In genomic region chr12:52873513-52873831, GRCh38 we compare ENCODE assay signal across 8 cellular contexts. TPM values are rescaled to one million over a fixed set of nuclear protein-coding genes. Genes with fewer than 3 reads are reported as not detected.
DNase-seq lines count a peak whose midpoint lies in the region; ATAC-seq, FAIRE-seq and TF ChIP-seq lines count a peak whose summit lies in the region.

No MANE protein-coding gene starts in this region.

- no peak for TF ChIP-seq RAD21 in HepG2 (CRISPR knock-in tag; IDR thresholded peaks at IDR 0.05)

- peaks cover 0 to 21% of the 10 kb centered on the region in 2 experiments; a peak in 3 of 5 replicates for H3K27me3 ChIP-seq in HepG2 (ENCODE audit: control insufficient read depth in 1 of 2, insufficient read depth in 2 of 2, low read length in 2 of 2)
- no peaks in the 10 kb centered on the region for H3K27me3 ChIP-seq in right lobe of liver
- H3K27me3 ChIP-seq in ascending aorta, result no peaks in the 10 kb centered on the region
- H3K27me3 ChIP-seq in Karpas-422 (ENCODE audit: low read length), result no peaks in the 10 kb centered on the region

- H2AFZ ChIP-seq in HepG2 (ENCODE audit: low read length) (no peak overlapping the region), Karpas-422 (ENCODE audit: low read length) (no peak overlapping the region)

- CTCF ChIA-PET in HepG2 (lab: Yijun Ruan, JAX; ENCODE audit: low intra/inter-chr PET ratio, low total read pairs), result no interaction called here

- TSS peak; percentile 55 for BruUV-seq in HepG2 (replicated peaks; lab: Mats Ljungman, UMichigan)

- H3K4me2 ChIP-seq in HepG2 (ENCODE audit: low read depth, low read length) (peak overlapping the region; percentile 72), Karpas-422 (ENCODE audit: low read depth, low read length, poor library complexity, severe bottlenecking) (no peak overlapping the region)

- POLR2A ChIA-PET in HepG2 (lab: Yijun Ruan, JAX), result no interaction called here

- H3K9me3 ChIP-seq in HepG2 (ENCODE audit: low read length), result no peaks in the 10 kb centered on the region
- no peaks in the 10 kb centered on the region for H3K9me3 ChIP-seq in right lobe of liver
- no peaks in the 10 kb centered on the region for H3K9me3 ChIP-seq in ascending aorta
- H3K9me3 ChIP-seq in Karpas-422 (ENCODE audit: low read length), result no peaks in the 10 kb centered on the region

- TF ChIP-seq CTCF in HepG2 (CRISPR knock-in tag; IDR thresholded peaks at IDR 0.05) (no peak), right lobe of liver (IDR thresholded peaks at IDR 0.05) (no peak), ascending aorta (IDR thresholded peaks at IDR 0.05) (no peak), mesothelial cell of epicardium (IDR thresholded peaks at IDR 0.05; ENCODE audit: unreplicated experiment) (no peak), GM10266 (IDR thresholded peaks at IDR 0.05; ENCODE audit: control insufficient read depth, insufficient read depth, low read depth, missing control alignments) (no peak)

- H3K27ac ChIP-seq in HepG2 (ENCODE audit: extremely low read length, insufficient read depth, low read length) (no peak overlapping the region), right lobe of liver (peak overlapping the region in 1 of 3 donors; percentile 70), ascending aorta (peak overlapping the region; percentile 73 to 85), Karpas-422 (ENCODE audit: low read length) (no peak overlapping the region)

- WGBS in HepG2 (ENCODE audit: low lambda C conversion rate), result 40% methylated on average over 4 of the region's 4 CpGs
- 63% methylated on average over 4 of the region's 4 CpGs for WGBS in right lobe of liver (ENCODE audit: insufficient coverage, low coverage, low lambda C conversion rate, missing lambda C conversion rate)

- no peak for TF ChIP-seq POLR2A in HepG2 (IDR thresholded peaks at IDR 0.05; ENCODE audit: insufficient read depth in 1 of 2, low read depth in 2 of 2, low read length in 2 of 2)
- no peak for TF ChIP-seq POLR2A in right lobe of liver (IDR thresholded peaks at IDR 0.05)

- H3K36me3 Mint-ChIP-seq in mesothelial cell of epicardium, result no peaks in the 10 kb centered on the region

- TF ChIP-seq EP300 in HepG2 (IDR thresholded peaks at IDR 0.05; ENCODE audit: low read depth in 2 of 2, low read length in 2 of 2), result no peak
- TF ChIP-seq EP300 in HepG2 (CRISPR knock-in tag; IDR thresholded peaks at IDR 0.05; ENCODE audit: borderline replicate concordance), result no peak

- ATAC-seq in HepG2, result no peak
- no peak for ATAC-seq in right lobe of liver

- no peak for FAIRE-seq in HepG2 (lab: Jason Lieb, UNC)

- peaks cover 4% of the 10 kb centered on the region for H3K27me3 Mint-ChIP-seq in mesothelial cell of epicardium (ENCODE audit: low read depth)

- H3K4me3 Mint-ChIP-seq in mesothelial cell of epicardium, result peak overlapping the region; percentile 61

- H3K4me1 ChIP-seq in HepG2 (ENCODE audit: insufficient read depth, low read length) (peaks cover 48% of the 10 kb centered on the region), right lobe of liver (no peaks in the 10 kb centered on the region), ascending aorta (peaks cover 3 to 19% of the 10 kb centered on the region in 2 donors), Karpas-422 (ENCODE audit: low read length) (peaks cover 17% of the 10 kb centered on the region)

- H4K20me1 ChIP-seq in HepG2 (ENCODE audit: insufficient read depth, low read length) (no peaks in the 10 kb centered on the region), Karpas-422 (ENCODE audit: insufficient read depth, low read depth, low read length) (peaks cover 9% of the 10 kb centered on the region)

- DNase-seq in HepG2 (ENCODE audit: low spot score), result no peak
- DNase-seq in right lobe of liver, result no peak
- DNase-seq in ascending aorta (ENCODE audit: low spot score in 2 of 2), result no peak
- no peak for DNase-seq in mesothelial cell of epicardium (ENCODE audit: low spot score in 2 of 2, unreplicated experiment in 2 of 2)
- DNase-seq in Karpas-422, result no peak
- DNase-seq in NCI-H187 (lab: John Stamatoyannopoulos, UW), result no peak
- DNase-seq in iPS-NIHi7 (ENCODE audit: extremely low spot score), result no peak
- DNase-seq in GM10266 (ENCODE audit: extremely low spot score), result no peak

- H3K9ac ChIP-seq in HepG2 (ENCODE audit: insufficient read depth, low read depth, low read length) (peak overlapping the region; percentile 70), Karpas-422 (ENCODE audit: low read length) (no peak overlapping the region)

- H3K36me3 ChIP-seq in HepG2 (replicated peaks in 1 of 2; ENCODE audit: control insufficient read depth in 1 of 2, insufficient read depth in 2 of 2, low read length in 2 of 2) (no peaks in the 10 kb centered on the region), right lobe of liver (no peaks in the 10 kb centered on the region), ascending aorta (no peaks in the 10 kb centered on the region), Karpas-422 (ENCODE audit: insufficient read depth, low read length) (no peaks in the 10 kb centered on the region)

- H3K4me3 ChIP-seq in HepG2 (replicated peaks in 1 of 3; ENCODE audit: insufficient read depth in 1 of 3, low read depth in 2 of 3, low read length in 3 of 3) (peak overlapping the region in 2 of 3 experiments; percentile 52 to 63; a peak in 3 of 6 replicates), right lobe of liver (no peak overlapping the region), ascending aorta (peak overlapping the region; percentile 61 to 67), Karpas-422 (ENCODE audit: low read length) (no peak overlapping the region)

- in situ Hi-C loops in HepG2 (cut with HindIII; ENCODE audit: extremely low pct_ligation_motif_present, low pct_unique_long_range_greater_than_20kb), result no loop called here

- peak overlapping the region; percentile 96 for H3K27ac Mint-ChIP-seq in mesothelial cell of epicardium

- intact Hi-C loops in HepG2 (cut with micrococcal nuclease; ENCODE audit: unreplicated experiment), result no loop called here
- intact Hi-C loops in right lobe of liver (cut with DNase I), result loop anchor here (10.0 kb wide), 3 partner anchors 499 to 719 kb away; partner anchors contain the start of gene KRT85 (in 1 of the 2)
- intact Hi-C loops in ascending aorta (cut with DNase I), result loop anchor here (5.0 kb wide), 1 partner anchor 726 kb away; no protein-coding TSS in a partner anchor

- H3K9me2 ChIP-seq in Karpas-422 (replicated peaks; ENCODE audit: insufficient read depth, low read length), result no peaks in the 10 kb centered on the region

- H3K9me3 Mint-ChIP-seq in mesothelial cell of epicardium, result no peaks in the 10 kb centered on the region

- H3K79me2 ChIP-seq in HepG2 (ENCODE audit: insufficient read depth, low read length) (no peaks in the 10 kb centered on the region), Karpas-422 (ENCODE audit: low read length) (no peaks in the 10 kb centered on the region)

- H3K4me1 Mint-ChIP-seq in mesothelial cell of epicardium, result peaks cover 48% of the 10 kb centered on the region

RNA-seq across cellular contexts. Expression of gene KRT78, which starts 24.7 kb away (rescaled TPM):
- total RNA-seq in HepG2 (2016; rRNA removed; fragmentation: Illumina TruSeq; extraction: Trizol) (not detected in 2 replicates), right lobe of liver (not detected), ascending aorta (not detected), mesothelial cell of epicardium (not detected in 3 replicates)
- total RNA-seq in HepG2 (2016; cell fraction: cytosol; rRNA removed; fragmentation: Illumina TruSeq; extraction: Trizol; ENCODE audit: low read depth), result not detected in 2 replicates
- not detected in 2 replicates for total RNA-seq in HepG2 (2016; cell fraction: insoluble cytoplasmic fraction; rRNA removed; fragmentation: Illumina TruSeq; extraction: Trizol)
- not detected in 2 replicates for total RNA-seq in HepG2 (2016; cell fraction: membrane; rRNA removed; fragmentation: Illumina TruSeq; extraction: Trizol)
- total RNA-seq in HepG2 (2016; cell fraction: nucleus; rRNA removed; fragmentation: Illumina TruSeq; extraction: Trizol), result not detected in 2 replicates
- polyA plus RNA-seq in HepG2 (2011; rRNA removed), result not detected in 2 replicates
- polyA plus RNA-seq in HepG2 (2011; cell fraction: cytosol; rRNA removed), result not detected in 2 replicates
- not detected in 2 replicates for polyA plus RNA-seq in HepG2 (2011; cell fraction: nucleus; rRNA removed)
- polyA plus RNA-seq in HepG2 (2012), result not detected in 2 replicates
- polyA plus RNA-seq in HepG2 (2016; cell fraction: cytosol; fragmentation: Illumina TruSeq; extraction: Trizol; ENCODE audit: low read depth), result not detected in 2 replicates
- not detected in 2 replicates for polyA plus RNA-seq in HepG2 (2016; cell fraction: insoluble cytoplasmic fraction; fragmentation: Illumina TruSeq; extraction: Trizol; ENCODE audit: low read depth)
- polyA plus RNA-seq in HepG2 (2016; cell fraction: membrane; fragmentation: Illumina TruSeq; extraction: Trizol; ENCODE audit: low read depth), result not detected in 2 replicates
- polyA plus RNA-seq in HepG2 (2016; cell fraction: nucleus; fragmentation: Illumina TruSeq; extraction: Trizol; ENCODE audit: insufficient read depth, low read depth), result not detected in 2 replicates
- 0.05 TPM in 1 of 2 replicates, not detected in the other for polyA minus RNA-seq in HepG2 (2011; rRNA and poly(A)+ RNA removed; ENCODE audit: low replicate concordance)
- not detected in 2 replicates for polyA minus RNA-seq in HepG2 (2011; cell fraction: cytosol; rRNA and poly(A)+ RNA removed)
- polyA minus RNA-seq in HepG2 (2011; cell fraction: nucleus; rRNA and poly(A)+ RNA removed), result not detected in 2 replicates
- not detected in 2 replicates for total RNA-seq in Karpas-422 (2014; rRNA removed; shearing (Covaris generic); ENCODE audit: low replicate concordance)

RNA-seq across cellular contexts. Expression of gene KRT8, which starts 31.4 kb away (rescaled TPM):
- 718 and 837 TPM in 2 replicates for total RNA-seq in HepG2 (2016; rRNA removed; fragmentation: Illumina TruSeq; extraction: Trizol)
- total RNA-seq in HepG2 (2016; cell fraction: cytosol; rRNA removed; fragmentation: Illumina TruSeq; extraction: Trizol; ENCODE audit: low read depth), result 191 and 201 TPM in 2 replicates
- 754 and 767 TPM in 2 replicates for total RNA-seq in HepG2 (2016; cell fraction: insoluble cytoplasmic fraction; rRNA removed; fragmentation: Illumina TruSeq; extraction: Trizol)
- 220 and 222 TPM in 2 replicates for total RNA-seq in HepG2 (2016; cell fraction: membrane; rRNA removed; fragmentation: Illumina TruSeq; extraction: Trizol)
- 354 and 362 TPM in 2 replicates for total RNA-seq in HepG2 (2016; cell fraction: nucleus; rRNA removed; fragmentation: Illumina TruSeq; extraction: Trizol)
- 491 and 498 TPM in 2 replicates for polyA plus RNA-seq in HepG2 (2011; rRNA removed)
- polyA plus RNA-seq in HepG2 (2011; cell fraction: cytosol; rRNA removed), result 564 and 714 TPM in 2 replicates
- 285 and 288 TPM in 2 replicates for polyA plus RNA-seq in HepG2 (2011; cell fraction: nucleus; rRNA removed)
- polyA plus RNA-seq in HepG2 (2012), result 358 and 436 TPM in 2 replicates
- polyA plus RNA-seq in HepG2 (2016; cell fraction: cytosol; fragmentation: Illumina TruSeq; extraction: Trizol; ENCODE audit: low read depth), result 216 and 219 TPM in 2 replicates
- polyA plus RNA-seq in HepG2 (2016; cell fraction: insoluble cytoplasmic fraction; fragmentation: Illumina TruSeq; extraction: Trizol; ENCODE audit: low read depth), result 863 and 1,042 TPM in 2 replicates
- 217 and 232 TPM in 2 replicates for polyA plus RNA-seq in HepG2 (2016; cell fraction: membrane; fragmentation: Illumina TruSeq; extraction: Trizol; ENCODE audit: low read depth)
- polyA plus RNA-seq in HepG2 (2016; cell fraction: nucleus; fragmentation: Illumina TruSeq; extraction: Trizol; ENCODE audit: insufficient read depth, low read depth), result 558 and 582 TPM in 2 replicates
- 716 and 1,092 TPM in 2 replicates for polyA minus RNA-seq in HepG2 (2011; rRNA and poly(A)+ RNA removed; ENCODE audit: low replicate concordance)
- 354 and 438 TPM in 2 replicates for polyA minus RNA-seq in HepG2 (2011; cell fraction: cytosol; rRNA and poly(A)+ RNA removed)
- 198 and 204 TPM in 2 replicates for polyA minus RNA-seq in HepG2 (2011; cell fraction: nucleus; rRNA and poly(A)+ RNA removed)
- 1,000 to 10,000 TPM in 1 of 6 experiments, 100 to 1,000 TPM in 5; 149 to 1,003 (median 436) TPM for total RNA-seq in right lobe of liver
- 54.3 TPM for total RNA-seq in ascending aorta
- total RNA-seq in mesothelial cell of epicardium, result 1,131 to 1,194 TPM (median 1,142 TPM) in 3 replicates
- not detected in 2 replicates for total RNA-seq in Karpas-422 (2014; rRNA removed; shearing (Covaris generic); ENCODE audit: low replicate concordance)

RNA-seq across cellular contexts. Expression of gene KRT79, which starts 39.4 kb away (rescaled TPM):
- total RNA-seq in HepG2 (2016; rRNA removed; fragmentation: Illumina TruSeq; extraction: Trizol), result not detected in 2 replicates
- not detected in 2 replicates for total RNA-seq in HepG2 (2016; cell fraction: cytosol; rRNA removed; fragmentation: Illumina TruSeq; extraction: Trizol; ENCODE audit: low read depth)
- total RNA-seq in HepG2 (2016; cell fraction: insoluble cytoplasmic fraction; rRNA removed; fragmentation: Illumina TruSeq; extraction: Trizol), result not detected in 2 replicates
- total RNA-seq in HepG2 (2016; cell fraction: membrane; rRNA removed; fragmentation: Illumina TruSeq; extraction: Trizol), result not detected in 2 replicates
- not detected in 2 replicates for total RNA-seq in HepG2 (2016; cell fraction: nucleus; rRNA removed; fragmentation: Illumina TruSeq; extraction: Trizol)
- 0.09 TPM in 1 of 2 replicates, not detected in the other for polyA plus RNA-seq in HepG2 (2011; rRNA removed)
- polyA plus RNA-seq in HepG2 (2011; cell fraction: cytosol; rRNA removed), result not detected in 2 replicates
- not detected in 2 replicates for polyA plus RNA-seq in HepG2 (2011; cell fraction: nucleus; rRNA removed)
- polyA plus RNA-seq in HepG2 (2012), result not detected in 2 replicates
- not detected in 2 replicates for polyA plus RNA-seq in HepG2 (2016; cell fraction: cytosol; fragmentation: Illumina TruSeq; extraction: Trizol; ENCODE audit: low read depth)
- not detected in 2 replicates for polyA plus RNA-seq in HepG2 (2016; cell fraction: insoluble cytoplasmic fraction; fragmentation: Illumina TruSeq; extraction: Trizol; ENCODE audit: low read depth)
- not detected in 2 replicates for polyA plus RNA-seq in HepG2 (2016; cell fraction: membrane; fragmentation: Illumina TruSeq; extraction: Trizol; ENCODE audit: low read depth)
- not detected in 2 replicates for polyA plus RNA-seq in HepG2 (2016; cell fraction: nucleus; fragmentation: Illumina TruSeq; extraction: Trizol; ENCODE audit: insufficient read depth, low read depth)
- not detected in 2 replicates for polyA minus RNA-seq in HepG2 (2011; rRNA and poly(A)+ RNA removed; ENCODE audit: low replicate concordance)
- polyA minus RNA-seq in HepG2 (2011; cell fraction: cytosol; rRNA and poly(A)+ RNA removed), result not detected in 2 replicates
- polyA minus RNA-seq in HepG2 (2011; cell fraction: nucleus; rRNA and poly(A)+ RNA removed), result not detected in 2 replicates
- not detected for total RNA-seq in right lobe of liver
- total RNA-seq in ascending aorta, result not detected
- not detected in 3 replicates for total RNA-seq in mesothelial cell of epicardium
- not detected in 2 replicates for total RNA-seq in Karpas-422 (2014; rRNA removed; shearing (Covaris generic); ENCODE audit: low replicate concordance)

RNA-seq across cellular contexts. Expression of gene KRT4, which starts 59.6 kb away (rescaled TPM):
- total RNA-seq in HepG2 (2016; rRNA removed; fragmentation: Illumina TruSeq; extraction: Trizol), result not detected in 2 replicates
- total RNA-seq in HepG2 (2016; cell fraction: cytosol; rRNA removed; fragmentation: Illumina TruSeq; extraction: Trizol; ENCODE audit: low read depth), result not detected in 2 replicates
- not detected in 2 replicates for total RNA-seq in HepG2 (2016; cell fraction: insoluble cytoplasmic fraction; rRNA removed; fragmentation: Illumina TruSeq; extraction: Trizol)
- not detected in 2 replicates for total RNA-seq in HepG2 (2016; cell fraction: membrane; rRNA removed; fragmentation: Illumina TruSeq; extraction: Trizol)
- not detected in 2 replicates for total RNA-seq in HepG2 (2016; cell fraction: nucleus; rRNA removed; fragmentation: Illumina TruSeq; extraction: Trizol)
- not detected in 2 replicates for polyA plus RNA-seq in HepG2 (2011; rRNA removed)
- not detected in 2 replicates for polyA plus RNA-seq in HepG2 (2011; cell fraction: cytosol; rRNA removed)
- not detected in 2 replicates for polyA plus RNA-seq in HepG2 (2011; cell fraction: nucleus; rRNA removed)
- not detected in 2 replicates for polyA plus RNA-seq in HepG2 (2012)
- not detected in 2 replicates for polyA plus RNA-seq in HepG2 (2016; cell fraction: cytosol; fragmentation: Illumina TruSeq; extraction: Trizol; ENCODE audit: low read depth)
- polyA plus RNA-seq in HepG2 (2016; cell fraction: insoluble cytoplasmic fraction; fragmentation: Illumina TruSeq; extraction: Trizol; ENCODE audit: low read depth), result not detected in 2 replicates
- polyA plus RNA-seq in HepG2 (2016; cell fraction: membrane; fragmentation: Illumina TruSeq; extraction: Trizol; ENCODE audit: low read depth), result not detected in 2 replicates
- polyA plus RNA-seq in HepG2 (2016; cell fraction: nucleus; fragmentation: Illumina TruSeq; extraction: Trizol; ENCODE audit: insufficient read depth, low read depth), result not detected in 2 replicates
- not detected in 2 replicates for polyA minus RNA-seq in HepG2 (2011; rRNA and poly(A)+ RNA removed; ENCODE audit: low replicate concordance)
- not detected in 2 replicates for polyA minus RNA-seq in HepG2 (2011; cell fraction: cytosol; rRNA and poly(A)+ RNA removed)
- polyA minus RNA-seq in HepG2 (2011; cell fraction: nucleus; rRNA and poly(A)+ RNA removed), result not detected in 2 replicates
- total RNA-seq in right lobe of liver, result not detected
- not detected for total RNA-seq in ascending aorta
- total RNA-seq in mesothelial cell of epicardium, result 1.00 to 1.4 TPM (median 1.3 TPM) in 3 replicates
- not detected in 2 replicates for total RNA-seq in Karpas-422 (2014; rRNA removed; shearing (Covaris generic); ENCODE audit: low replicate concordance)

Comparison
In these comparisons a context has a peak if more than half of its experiments do, and no peak if none do; other contexts are left out.
1. H3K4me3 ChIP-seq: peak in HepG2 (2 of 3) and ascending aorta (2 of 2); none in right lobe of liver (0 of 3) and Karpas-422 (single experiment).
2. H3K27ac ChIP-seq: peak in ascending aorta (2 of 2); none in HepG2 (single experiment) and Karpas-422 (single experiment).
3. RNA of gene KRT8, which starts 31.4 kb away (total RNA-seq): 1,131 to 1,194 TPM in mesothelial cell of epicardium, 191 to 837 TPM in HepG2, 149 to 1,003 TPM in right lobe of liver and 54.3 TPM in ascending aorta (single experiment); not detected in Karpas-422; every median in the first group is over 10 times any median in the second.